Comparison of ENCODE assay signal across 33 cellular contexts in the genomic region with DNA sequence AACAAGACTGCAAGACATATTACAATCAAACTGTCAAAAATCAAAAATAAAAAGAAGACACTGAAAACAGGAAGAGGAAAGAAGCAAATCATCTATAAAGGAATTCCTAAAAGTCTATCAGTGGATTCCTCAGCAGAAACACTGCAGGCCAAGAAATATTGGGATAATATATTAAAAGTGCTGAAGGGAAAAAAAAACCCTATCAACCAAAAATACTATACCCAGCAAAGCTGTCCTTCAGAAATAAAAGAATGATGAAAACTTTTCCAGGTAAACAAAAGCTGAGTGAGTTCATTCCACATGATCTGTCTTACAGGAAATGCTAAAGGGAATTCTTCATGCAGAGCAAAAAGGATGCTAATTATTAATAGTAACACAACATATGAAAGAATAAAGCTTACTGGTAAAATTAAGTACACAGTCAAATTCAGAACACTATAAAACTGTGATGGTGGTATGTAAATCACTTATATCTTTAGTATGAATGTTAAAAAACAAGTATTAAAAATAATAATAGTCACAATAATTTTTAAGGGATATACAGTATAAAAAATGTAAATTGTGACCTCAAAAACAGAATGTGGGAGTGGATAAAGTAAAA. TPM values are rescaled to one million over a fixed set of nuclear protein-coding genes. Genes with fewer than 3 reads are reported as not detected.
DNase-seq lines count a peak whose midpoint lies in the region; ATAC-seq, FAIRE-seq and TF ChIP-seq lines count a peak whose summit lies in the region.
"Had no signal": no experiment of that assay in that cellular context is flagged by ENCODE, and none has a peak within 500 bp of the region (broad histone marks: within the 10 kb centered on the region; RNA-seq: fewer than 3 reads in every experiment).

No MANE protein-coding gene starts in this region.

- POLR2A ChIA-PET in HEK293 (lab: Yijun Ruan, JAX) = no interaction called here
- POLR2A ChIA-PET in activated CD4-positive, alpha-beta T cell treated with anti-CD3 and anti-CD28 coated beads for 36 hours (lab: Charles Lee) = no interaction called here

- no peaks in the 10 kb centered on the region for H3K4me1 Mint-ChIP-seq in activated CD4-positive, alpha-beta T cell treated with anti-CD3 and anti-CD28 coated beads for 36 hours
- H3K4me1 Mint-ChIP-seq: B cell, CD14-positive monocyte had no signal

- FAIRE-seq in TTC549 (lab: Jason Lieb, UNC) (peak; percentile 73), small intestine (lab: Jason Lieb, UNC) (peak; percentile 47)
- FAIRE-seq: A549 had no signal

- DNase-seq in small intestine (no peak), testis (no peak)
- DNase-seq in activated CD8-positive, alpha-beta memory T cell treated with anti-CD3 and anti-CD28 coated beads for 24 hours = no peak
- no peak for DNase-seq in activated CD4-positive, alpha-beta T cell treated with anti-CD3 and anti-CD28 coated beads for 36 hours
- DNase-seq: 8988T; ACHN; AML-193; BE2C; C1 segment of cervical spinal cord; Caco-2; Calu3; CD4-positive, alpha-beta memory T cell; CD4-positive, alpha-beta T cell; CD4-positive, CD25-positive, alpha-beta regulatory T cell; CD8-positive, alpha-beta memory T cell; CD8-positive, alpha-beta T cell; COR-L47; DMS 273 treated with DMSO at 0.1 percent for 48 hours; DMS153; DMS53; DMS79; DMS79 treated with DMSO at 0.1 percent for 48 hours; DND-41; EL had no signal

- intact Hi-C loops in testis (cut with DNase I; ENCODE audit: low total_unique reads) = no loop called here
- intact Hi-C loops in activated CD4-positive, alpha-beta T cell treated with anti-CD3 and anti-CD28 coated beads for 36 hours (cut with DNase I, micrococcal nuclease) = no loop called here

- H3K27me3 ChIP-seq in small intestine (ENCODE audit: control insufficient read depth in 2 of 2, insufficient read depth in 2 of 2, low read length in 2 of 2) = no peaks in the 10 kb centered on the region
- no peaks in the 10 kb centered on the region for H3K27me3 ChIP-seq in testis
- H3K27me3 ChIP-seq: BLaER1; BLaER1 treated with 17β-estradiol and CSF1 and Interleukin-3, amounts not matched to agents 10 nM and 100 nM had no signal

- no peak overlapping the region for H3K27ac Mint-ChIP-seq in activated CD4-positive, alpha-beta T cell treated with anti-CD3 and anti-CD28 coated beads for 36 hours
- H3K27ac Mint-ChIP-seq: B cell; CD14-positive monocyte; CD4-positive, alpha-beta memory T cell; CD4-positive, alpha-beta T cell; CD4-positive, CD25-positive, alpha-beta regulatory T cell; CD8-positive, alpha-beta memory T cell; CD8-positive, alpha-beta T cell had no signal

- peaks cover 3% of the 10 kb centered on the region for H3K36me3 Mint-ChIP-seq in activated CD4-positive, alpha-beta T cell treated with anti-CD3 and anti-CD28 coated beads for 36 hours (ENCODE audit: low read depth)
- H3K36me3 Mint-ChIP-seq: CD14-positive monocyte had no signal

- H3K9me3 ChIP-seq in HEK293 (ENCODE audit: control insufficient read depth, insufficient read depth, low read depth, low read length) (no peaks in the 10 kb centered on the region), small intestine (ENCODE audit: control insufficient read depth, low read depth) (peaks cover 3% of the 10 kb centered on the region), testis (no peaks in the 10 kb centered on the region)
- H3K9me3 ChIP-seq: BE2C had no signal

- H3K27me3 Mint-ChIP-seq in activated CD4-positive, alpha-beta T cell treated with anti-CD3 and anti-CD28 coated beads for 36 hours = peaks cover 7% of the 10 kb centered on the region

- no peak overlapping the region for H3K27ac ChIP-seq in HEK293 (ENCODE audit: extremely low read depth, low read depth, low read length)
- H3K27ac ChIP-seq in small intestine (ENCODE audit: low read depth in 1 of 2, low read length in 1 of 2) = no peak overlapping the region
- no peak overlapping the region for H3K27ac ChIP-seq in testis
- H3K27ac ChIP-seq: 22Rv1; A549; BLaER1; BLaER1 treated with 17β-estradiol and CSF1 and Interleukin-3, amounts not matched to agents 10 nM and 100 nM; C4-2B had no signal

- CTCF ChIA-PET in HEK293 (lab: Yijun Ruan, JAX) = no interaction called here
- CTCF ChIA-PET in activated CD4-positive, alpha-beta T cell treated with anti-CD3 and anti-CD28 coated beads for 36 hours (lab: Charles Lee) = no interaction called here

- ATAC-seq in activated CD4-positive, alpha-beta T cell treated with anti-CD3 and anti-CD28 coated beads for 36 hours = no peak
- ATAC-seq: A549; CD8-positive, alpha-beta T cell had no signal

- TF ChIP-seq CTCF in HEK293 (tag by site-specific recombination; IDR thresholded peaks at IDR 0.05) = no peak
- no peak for TF ChIP-seq CTCF in testis (IDR thresholded peaks at IDR 0.05)

- H3K4me3 ChIP-seq in HEK293 (ENCODE audit: low read depth, low read length) (no peak overlapping the region), small intestine (ENCODE audit: low read depth in 1 of 2, low read length in 2 of 2) (no peak overlapping the region), testis (no peak overlapping the region)
- H3K4me3 ChIP-seq: A549; BLaER1; BLaER1 treated with 17β-estradiol and CSF1 and Interleukin-3, amounts not matched to agents 10 nM and 100 nM had no signal

- no peak for TF ChIP-seq POLR2A in testis (IDR thresholded peaks at IDR 0.05)

- no peak overlapping the region for H3K4me3 Mint-ChIP-seq in activated CD4-positive, alpha-beta T cell treated with anti-CD3 and anti-CD28 coated beads for 36 hours
- H3K4me3 Mint-ChIP-seq: B cell; CD14-positive monocyte; CD4-positive, alpha-beta T cell; CD8-positive, alpha-beta memory T cell; CD8-positive, alpha-beta T cell had no signal

- peaks cover 22% of the 10 kb centered on the region for H3K9me3 Mint-ChIP-seq in activated CD4-positive, alpha-beta T cell treated with anti-CD3 and anti-CD28 coated beads for 36 hours (ENCODE audit: low read depth)

- no peaks in the 10 kb centered on the region for H3K4me1 ChIP-seq in HEK293 (ENCODE audit: control insufficient read depth, insufficient read depth, low read length)
- no peaks in the 10 kb centered on the region for H3K4me1 ChIP-seq in small intestine (ENCODE audit: control insufficient read depth in 2 of 2, insufficient read depth in 1 of 2, low read depth in 1 of 2, low read length in 1 of 2)
- H3K4me1 ChIP-seq in testis = no peaks in the 10 kb centered on the region
- H3K4me1 ChIP-seq: A549; BE2C; BLaER1; BLaER1 treated with 17β-estradiol and CSF1 and Interleukin-3, amounts not matched to agents 10 nM and 100 nM; Caco-2 had no signal

- H3K36me3 ChIP-seq in HEK293 (ENCODE audit: control insufficient read depth in 2 of 2, insufficient read depth in 1 of 2, low read length in 2 of 2) (no peaks in the 10 kb centered on the region), small intestine (ENCODE audit: control insufficient read depth in 2 of 2, insufficient read depth in 2 of 2, low read length in 2 of 2) (no peaks in the 10 kb centered on the region), testis (ENCODE audit: low read depth, missing control alignments) (no peaks in the 10 kb centered on the region)
- H3K36me3 ChIP-seq: BE2C; BLaER1; BLaER1 treated with 17β-estradiol and CSF1 and Interleukin-3, amounts not matched to agents 10 nM and 100 nM had no signal

TF ChIP-seq in HEK293, 187 proteins besides CTCF, POLR2A, EP300 and RAD21:
- TF ChIP-seq TRIM28 (IDR thresholded peaks at IDR 0.05; ENCODE audit: borderline replicate concordance, low read length) = peak; percentile 41; the same call in 1 of the 2 replicates
- TF ChIP-seq SETDB1 (IDR thresholded peaks at IDR 0.05; ENCODE audit: insufficient read length, low read length) = peak; percentile 99
- TF ChIP-seq ZNF404 (tag by site-specific recombination; IDR thresholded peaks at IDR 0.05) = no peak

RNA-seq across cellular contexts. Expression of a gene that starts 12.9 kb away (rescaled TPM):
- polyA plus RNA-seq in small intestine (10 to 100 TPM in 2 of 3 donors, 1 to 10 TPM in 1; 3.5 to 17.7 (median 10.7) TPM), testis (ENCODE audit: insufficient read depth, low read depth, low replicate concordance) (21.6 TPM)
- total RNA-seq in testis = 10 to 100 TPM; 12.0 to 25.4 TPM
- 10 to 100 TPM; 11.1 to 11.7 TPM for total RNA-seq in activated CD4-positive, alpha-beta T cell treated with anti-CD3 and anti-CD28 coated beads for 36 hours
